23 cellular contexts compared by ENCODE assay signal in genomic region chr2:232276739-232277313, GRCh38.
DNase-seq lines count a peak whose midpoint lies in the region; FAIRE-seq and TF ChIP-seq lines count a peak whose summit lies in the region.
"Had no signal": no experiment of that assay in that cellular context is flagged by ENCODE, and none has a peak within 500 bp of the region (broad histone marks: within the 10 kb centered on the region; RNA-seq: fewer than 3 reads in every experiment).

No MANE protein-coding gene starts in this region.

- no peaks in the 10 kb centered on the region for H3K27me3 ChIP-seq in H1 (replicated peaks in 1 of 4; ENCODE audit: control insufficient read depth in 3 of 4, extremely low read depth in 1 of 4, insufficient read depth in 3 of 4, low read length in 3 of 4)
- H3K27me3 ChIP-seq: neutrophil, tibial nerve had no signal

- 0 out of 8 replicates have a peak overlapping the region, but pooled peaks of 1 of the 4 experiments have one; percentile 18 for H3K4me3 ChIP-seq in H1 (ENCODE audit: extremely low read depth in 1 of 4, insufficient read depth in 2 of 4, low read depth in 3 of 4, low read length in 4 of 4)
- H3K4me3 ChIP-seq: coronary artery, skin epidermis, tibial nerve had no signal

- no peak overlapping the region for H3K4ac ChIP-seq in H1 (replicated peaks; ENCODE audit: insufficient read length, low read depth, low read length)

- H2BK5ac ChIP-seq in H1 (ENCODE audit: low read depth, low read length) = no peak overlapping the region

- no peaks in the 10 kb centered on the region for H3K79me2 ChIP-seq in H1 (ENCODE audit: control insufficient read depth in 1 of 2, insufficient read depth in 2 of 2, low read length in 2 of 2)

- no peak overlapping the region for H2BK15ac ChIP-seq in H1 (ENCODE audit: low read length)

- H3K36me3 Mint-ChIP-seq in nephron progenitor cell (ENCODE audit: low read depth) = peaks cover 45% of the 10 kb centered on the region
- peaks cover 12% of the 10 kb centered on the region for H3K36me3 Mint-ChIP-seq in progenitor cell of endocrine pancreas (ENCODE audit: insufficient read depth)

- no peak overlapping the region for H3K23ac ChIP-seq in H1 (ENCODE audit: insufficient read length)

- TF ChIP-seq POLR2A in H1 (IDR thresholded peaks at IDR 0.05; ENCODE audit: control extremely low read depth in 1 of 2, low read depth in 2 of 2, low read length in 2 of 2) = no peak

- no peaks in the 10 kb centered on the region for H3K9me3 ChIP-seq in H1 (ENCODE audit: insufficient read depth in 2 of 2, low read depth in 1 of 2, low read length in 1 of 2)
- H3K9me3 ChIP-seq: neutrophil had no signal

- DNase-seq in G401 (ENCODE audit: low spot score) = peak; percentile 33
- DNase-seq in NCI-H446 treated with DMSO at 0.1 percent for 48 hours (lab: John Stamatoyannopoulos, UW) = peak; percentile 44
- DNase-seq in H1 (ENCODE audit: low read depth in 1 of 2, low spot score in 2 of 2) = peak in 1 of 2 experiments; percentile 5
- DNase-seq in nephron progenitor cell = no peak
- DNase-seq in T-helper 2 cell = no peak
- no peak for DNase-seq in progenitor cell of endocrine pancreas (ENCODE audit: low spot score, unreplicated experiment)
- no peak for DNase-seq in GOT3 (lab: John Stamatoyannopoulos, UW)
- DNase-seq in GM10266 (ENCODE audit: extremely low spot score) = no peak
- DNase-seq: activated CD4-positive, alpha-beta T cell treated with anti-CD3 and anti-CD28 coated beads, Interleukin-2, amount 10 ng/mL, durations not matched to agents 24 days and 14 days; activated naive CD8-positive, alpha-beta T cell treated with anti-CD3 and anti-CD28 coated beads for 36 hours; CD8-positive, alpha-beta memory T cell; MV-4-11; NCI-H2029; NCI-H526; OCI-M1; SHP77 had no signal

- no peak overlapping the region for H2AFZ ChIP-seq in H1 (ENCODE audit: low read length)

- TF ChIP-seq EP300 in H1 (IDR thresholded peaks at IDR 0.05; ENCODE audit: borderline replicate concordance in 1 of 2, low read depth in 2 of 2, low read length in 2 of 2) = no peak

- POLR2A ChIA-PET in H1 (lab: Charles Lee; ENCODE audit: partially characterized antibody) = interaction anchor here (0.8 to 1.2 kb wide), 2 partner anchors 9 kb away, joined by 3 read pairs; no protein-coding TSS in a partner anchor

- no peak overlapping the region for H2BK120ac ChIP-seq in H1 (replicated peaks; ENCODE audit: low read depth, low read length)

- H3K4me3 Mint-ChIP-seq in nephron progenitor cell (no peak overlapping the region), progenitor cell of endocrine pancreas (ENCODE audit: low read depth) (no peak overlapping the region)
- H3K4me3 Mint-ChIP-seq: activated CD4-positive, alpha-beta T cell treated with anti-CD3 and anti-CD28 coated beads, Interleukin-2, amount 10 ng/mL, durations not matched to agents 24 days and 14 days; activated naive CD8-positive, alpha-beta T cell treated with anti-CD3 and anti-CD28 coated beads for 36 hours; CD8-positive, alpha-beta memory T cell; stimulated activated naive CD8-positive, alpha-beta T cell treated with anti-CD3 and anti-CD28 coated beads, Interleukin-15, Interleukin-2, amounts not matched to agents 100 ng/mL and 50 ng/mL, for 24 hours had no signal

- WGBS in H1 (ENCODE audit: extremely low coverage in 1 of 2, insufficient coverage in 1 of 2, insufficient read length in 1 of 2, insufficient replicate concordance in 2 of 2, low coverage in 1 of 2, low lambda C conversion rate in 2 of 2, missing lambda C conversion rate in 1 of 2), 2 experiments = 75% methylated on average over 8 of the region's 8 CpGs; no CpG with 5 or more reads in 1 of the 2 experiments

- peak overlapping the region; percentile 10; the same call in 1 of the 2 replicates for H2BK12ac ChIP-seq in H1 (ENCODE audit: low read depth, low read length)

- H3K18ac ChIP-seq in H1 (ENCODE audit: extremely low read depth, low read length) = peak overlapping the region; percentile 65; the same call in 1 of the 2 replicates

- H3K9me3 Mint-ChIP-seq in nephron progenitor cell (peaks cover 18% of the 10 kb centered on the region), progenitor cell of endocrine pancreas (ENCODE audit: low read depth) (peaks cover 7% of the 10 kb centered on the region)
- H3K9me3 Mint-ChIP-seq: activated CD4-positive, alpha-beta T cell treated with anti-CD3 and anti-CD28 coated beads, Interleukin-2, amount 10 ng/mL, durations not matched to agents 24 days and 14 days; activated naive CD8-positive, alpha-beta T cell treated with anti-CD3 and anti-CD28 coated beads for 36 hours; activated T-helper 2 cell treated with anti-CD3 and anti-CD28 coated beads, Interferon-gamma antibody, Interleukin-2, Interleukin-4, amounts not matched to agents 10 μg/mL and 5 μg/mL and 100 μg/mL, durations not matched to agents 14 hours and 24 hours and 36 hours; stimulated activated naive CD8-positive, alpha-beta T cell treated with anti-CD3 and anti-CD28 coated beads, Interleukin-15, Interleukin-2, amounts not matched to agents 100 ng/mL and 50 ng/mL, for 24 hours had no signal

- no peaks in the 10 kb centered on the region for H3K23me2 ChIP-seq in H1 (ENCODE audit: low read depth, low read length)

- no peaks in the 10 kb centered on the region for H3K36me3 ChIP-seq in H1 (ENCODE audit: control insufficient read depth in 2 of 4, insufficient read depth in 4 of 4, low read length in 3 of 4)
- H3K36me3 ChIP-seq: neutrophil had no signal

- H3K4me2 ChIP-seq in H1 (ENCODE audit: insufficient read depth in 1 of 2, low read depth in 2 of 2, low read length in 2 of 2) = peak overlapping the region; percentile 30 to 45

- no peak overlapping the region; the same call in 1 of the 2 replicates for H2AK5ac ChIP-seq in H1 (ENCODE audit: low read depth, low read length)

- no peak overlapping the region for H4K91ac ChIP-seq in H1 (replicated peaks; ENCODE audit: insufficient read length, low read length)

- CTCF ChIA-PET in H1 (lab: Charles Lee; ENCODE audit: partially characterized antibody) = interaction anchor here (0.7 to 6.4 kb wide), 9 partner anchors 15 to 188 kb away, joined by 3 to 47 read pairs (median 3); no protein-coding TSS in a partner anchor

- H3K4me1 Mint-ChIP-seq in nephron progenitor cell = peaks cover 25% of the 10 kb centered on the region
- H3K4me1 Mint-ChIP-seq in progenitor cell of endocrine pancreas (ENCODE audit: low read depth) = peaks cover 3% of the 10 kb centered on the region
- H3K4me1 Mint-ChIP-seq: activated CD4-positive, alpha-beta T cell treated with anti-CD3 and anti-CD28 coated beads, Interleukin-2, amount 10 ng/mL, durations not matched to agents 24 days and 14 days had no signal

- 0 out of 2 replicates have a peak overlapping the region, but pooled peaks have one; percentile 13 for H2BK20ac ChIP-seq in H1 (ENCODE audit: low read length)

- TF ChIP-seq RAD21 in H1 (IDR thresholded peaks at IDR 0.05 in 1 of 2, conservative IDR thresholded peaks at IDR 0.05 in 1 of 2; ENCODE audit: low read depth in 2 of 2, low read length in 2 of 2) = no peak

- peaks cover 0 to 1% of the 10 kb centered on the region in 2 experiments for H4K20me1 ChIP-seq in H1 (replicated peaks in 1 of 2; ENCODE audit: control insufficient read depth in 1 of 2, insufficient read depth in 2 of 2, low read length in 2 of 2)

- in situ Hi-C loops in G401 (cut with HindIII; ENCODE audit: low sequenced_read_pairs) = no loop called here

- peaks cover 7 to 12% (median 11%) of the 10 kb centered on the region in 4 experiments; a peak in 6 of 7 replicates for H3K4me1 ChIP-seq in H1 (replicated peaks in 1 of 4; ENCODE audit: control insufficient read depth in 3 of 4, insufficient read depth in 4 of 4, low read length in 3 of 4)
- H3K4me1 ChIP-seq: tibial nerve had no signal

- no peaks in the 10 kb centered on the region; the same call in 1 of the 2 replicates for H3K79me1 ChIP-seq in H1 (ENCODE audit: low read depth, low read length)

- H4K8ac ChIP-seq in H1 (ENCODE audit: extremely low read depth, insufficient read depth, low read length) = peak overlapping the region; percentile 29

- FAIRE-seq in H1 (lab: Jason Lieb, UNC) = peak; percentile 24
- FAIRE-seq: endometrium had no signal

- H3K27me3 Mint-ChIP-seq in nephron progenitor cell (ENCODE audit: low read depth, poor library complexity) (peaks cover 14% of the 10 kb centered on the region), progenitor cell of endocrine pancreas (no peaks in the 10 kb centered on the region)
- H3K27me3 Mint-ChIP-seq: activated CD4-positive, alpha-beta T cell treated with anti-CD3 and anti-CD28 coated beads, Interleukin-2, amount 10 ng/mL, durations not matched to agents 24 days and 14 days; activated naive CD8-positive, alpha-beta T cell treated with anti-CD3 and anti-CD28 coated beads for 36 hours; stimulated activated naive CD8-positive, alpha-beta T cell treated with anti-CD3 and anti-CD28 coated beads, Interleukin-15, Interleukin-2, amounts not matched to agents 100 ng/mL and 50 ng/mL, for 24 hours had no signal

- H3K27ac Mint-ChIP-seq in nephron progenitor cell = peak overlapping the region; percentile 91
- no peak overlapping the region for H3K27ac Mint-ChIP-seq in progenitor cell of endocrine pancreas
- H3K27ac Mint-ChIP-seq: activated CD4-positive, alpha-beta T cell treated with anti-CD3 and anti-CD28 coated beads, Interleukin-2, amount 10 ng/mL, durations not matched to agents 24 days and 14 days; activated naive CD8-positive, alpha-beta T cell treated with anti-CD3 and anti-CD28 coated beads for 36 hours; activated T-helper 2 cell treated with anti-CD3 and anti-CD28 coated beads, Interferon-gamma antibody, Interleukin-2, Interleukin-4, amounts not matched to agents 10 μg/mL and 5 μg/mL and 100 μg/mL, durations not matched to agents 14 hours and 24 hours and 36 hours; stimulated activated naive CD8-positive, alpha-beta T cell treated with anti-CD3 and anti-CD28 coated beads, Interleukin-15, Interleukin-2, amounts not matched to agents 100 ng/mL and 50 ng/mL, for 24 hours had no signal

- no peak overlapping the region for H3K9ac ChIP-seq in H1 (replicated peaks in 1 of 4; ENCODE audit: extremely low read depth in 1 of 4, low read depth in 3 of 4, low read length in 3 of 4)

- no peak overlapping the region for H4K5ac ChIP-seq in H1 (ENCODE audit: insufficient read length, low read depth, low read length)

- H3K56ac ChIP-seq in H1 (replicated peaks; ENCODE audit: insufficient read length, low read depth, low read length) = no peak overlapping the region

- no peak overlapping the region for H3K27ac ChIP-seq in H1 (ENCODE audit: low read depth, low read length)
- H3K27ac ChIP-seq: coronary artery, neutrophil, tibial nerve had no signal

- H3K14ac ChIP-seq in H1 (ENCODE audit: insufficient read length) = no peak overlapping the region

- TF ChIP-seq CTCF in H1 (IDR thresholded peaks at IDR 0.05; ENCODE audit: control extremely low read depth in 1 of 3, insufficient read depth in 1 of 3, low read depth in 1 of 3, low read length in 3 of 3) (no peak), nephron progenitor cell (IDR thresholded peaks at IDR 0.05) (no peak), progenitor cell of endocrine pancreas (IDR thresholded peaks at IDR 0.05; ENCODE audit: unreplicated experiment) (no peak), GM10266 (IDR thresholded peaks at IDR 0.05; ENCODE audit: control insufficient read depth, insufficient read depth, low read depth, missing control alignments) (no peak)

Comparison
In these comparisons a context has a peak if more than half of its experiments do, and no peak if none do; other contexts are left out.
1. DNase-seq: peak in G401 (single experiment) and NCI-H446 treated with DMSO at 0.1 percent for 48 hours (single experiment); none in nephron progenitor cell (single experiment), T-helper 2 cell (0 of 5), progenitor cell of endocrine pancreas (single experiment), GOT3 (single experiment) and GM10266 (single experiment).